Comparison of ENCODE assay signal across 1 cellular context in the genomic region with DNA sequence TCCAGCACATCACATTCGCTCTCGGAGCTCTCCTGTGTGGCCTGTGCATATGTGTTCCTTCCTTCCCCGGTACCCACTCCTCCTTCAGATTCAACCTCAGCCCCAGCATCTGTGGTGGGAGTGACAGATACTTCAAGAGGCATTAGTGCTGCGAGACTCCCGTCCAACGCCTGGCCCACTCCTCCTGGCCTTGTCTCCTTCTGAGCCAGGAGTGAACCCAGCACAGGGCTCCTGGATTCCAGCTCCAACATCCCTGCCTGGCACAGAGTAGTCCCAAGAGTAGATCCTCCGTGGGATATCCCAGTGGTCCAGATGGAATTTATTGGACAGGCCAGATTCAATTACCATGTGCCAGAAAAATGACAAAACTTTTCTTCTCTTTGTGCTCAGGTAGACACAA.
TF ChIP-seq lines count a peak whose summit lies in the region.

No MANE protein-coding gene starts in this region.

TF ChIP-seq in endothelial cell of umbilical vein, 7 proteins besides CTCF, POLR2A, EP300 and RAD21 (continued from another document):
- TF ChIP-seq MAX (IDR thresholded peaks at IDR 0.05; ENCODE audit: insufficient read depth, insufficient read length) (no peak), JUN (IDR thresholded peaks at IDR 0.05; ENCODE audit: borderline replicate concordance, insufficient read depth, insufficient read length, low read depth) (no peak)
